In the genomic region with DNA sequence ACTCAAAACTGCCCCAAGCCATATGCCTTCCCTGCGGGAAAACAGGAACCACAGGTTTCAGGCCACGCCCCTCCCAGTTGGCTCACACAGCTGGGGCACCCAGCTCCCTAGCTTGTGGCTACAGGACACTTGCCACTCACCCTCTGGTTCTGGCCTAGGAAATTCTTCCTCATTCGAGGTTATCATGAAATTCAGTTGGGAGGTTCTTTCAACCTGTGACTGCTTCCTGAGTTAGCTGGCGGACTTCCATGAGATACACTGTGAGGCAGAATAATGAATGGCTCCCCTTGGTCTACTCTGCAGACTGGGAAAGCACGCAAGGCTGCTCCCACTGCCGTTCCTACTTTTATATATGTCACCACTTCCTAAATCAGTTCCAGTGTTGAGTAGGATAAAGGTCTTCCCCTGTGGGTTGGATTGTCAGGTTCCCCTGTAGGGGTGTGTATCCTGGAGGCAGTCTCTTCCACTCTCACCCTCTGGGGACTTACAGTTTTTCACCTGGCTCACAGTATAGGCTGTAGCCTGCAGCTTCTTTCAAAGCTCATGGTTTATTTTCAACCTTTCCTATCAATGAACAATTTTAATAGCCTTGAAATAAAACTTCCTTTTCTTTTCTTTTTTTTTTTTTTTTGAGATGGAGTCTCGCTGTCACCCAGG, we compare ENCODE assay signal across 8 cellular contexts. TPM values are rescaled to one million over a fixed set of nuclear protein-coding genes. Genes with fewer than 3 reads are reported as not detected.
A peak's percentile ranks its signal among the peaks of the same experiment; 100 is the strongest.
DNase-seq lines count a peak whose midpoint lies in the region; ATAC-seq and TF ChIP-seq lines count a peak whose summit lies in the region.
"Had no signal": no experiment of that assay in that cellular context is flagged by ENCODE, and none has a peak within 500 bp of the region (broad histone marks: within the 10 kb centered on the region; RNA-seq: fewer than 3 reads in every experiment).

No MANE protein-coding gene starts in this region.

- TF ChIP-seq CTCF in psoas muscle (IDR thresholded peaks at IDR 0.05) (no peak), brain microvascular endothelial cell (IDR thresholded peaks at IDR 0.05; ENCODE audit: low read depth, low read length, missing control alignments) (no peak)

- H3K36me3 ChIP-seq in psoas muscle (ENCODE audit: insufficient read depth in 1 of 2, low read depth in 1 of 2) (no peaks in the 10 kb centered on the region), brain microvascular endothelial cell (replicated peaks) (no peaks in the 10 kb centered on the region)

- H3K9me3 ChIP-seq in psoas muscle: no peaks in the 10 kb centered on the region

- intact Hi-C loops in psoas muscle (cut with DNase I): loop anchor here in 1 of 2 donors (10.0 kb wide), 1 partner anchor 302 kb away; no protein-coding TSS in a partner anchor

- H3K27ac ChIP-seq in psoas muscle (no peak overlapping the region), brain microvascular endothelial cell (no peak overlapping the region)

- peaks cover 6% of the 10 kb centered on the region for H3K4me1 ChIP-seq in psoas muscle

- DNase-seq in HT-29 (ENCODE audit: low spot score) (peak; percentile 98), NCI-H526 treated with DMSO at 0.1 percent for 48 hours (lab: John Stamatoyannopoulos, UW) (peak; percentile 32), psoas muscle (peak; percentile 32 to 61), brain microvascular endothelial cell (no peak), retina (no peak)
- DNase-seq: activated CD8-positive, alpha-beta memory T cell treated with anti-CD3 and anti-CD28 coated beads, Interleukin-2, amount 50 U/mL, for 48 hours had no signal

- WGBS in psoas muscle, 3 donors: 76 to 83% (median 83%) methylated on average over 7 of the region's 7 CpGs

- H3K4me3 ChIP-seq in psoas muscle (no peak overlapping the region), brain microvascular endothelial cell (ENCODE audit: low read depth, low read length) (no peak overlapping the region)

- H3K27me3 ChIP-seq in psoas muscle (ENCODE audit: insufficient read depth in 3 of 3, low read length in 2 of 3): no peaks in the 10 kb centered on the region
- no peaks in the 10 kb centered on the region for H3K27me3 ChIP-seq in brain microvascular endothelial cell (replicated peaks)

- peak; percentile 99 for ATAC-seq in esophagus mucosa
- ATAC-seq in psoas muscle: peak in 1 of 4 donors; percentile 33
- ATAC-seq in GM21360 (IDR thresholded peaks at IDR 0.05; ENCODE audit: unreplicated experiment): no peak

- in situ Hi-C loops in brain microvascular endothelial cell (cut with HindIII; ENCODE audit: low pct_ligation_motif_present, low sequenced_read_pairs): no loop called here

RNA-seq across cellular contexts. Expression of gene GPR22, which starts 37.0 kb away (rescaled TPM):
- total RNA-seq in HT-29 (2014; rRNA removed; shearing (Covaris generic)): not detected in 2 replicates
- not detected for total RNA-seq in esophagus mucosa
- under 1 TPM in 1 of 4 donors, not detected in 3; 0.15 TPM for total RNA-seq in psoas muscle
- under 1 TPM in 1 of 3 donors, not detected in 2; 0.01 TPM for polyA plus RNA-seq in psoas muscle

RNA-seq across cellular contexts. Expression of gene COG5, which starts 56.9 kb away (rescaled TPM):
- 49.6 and 58.0 TPM in 2 replicates for total RNA-seq in HT-29 (2014; rRNA removed; shearing (Covaris generic))
- total RNA-seq in esophagus mucosa (20.9 TPM), psoas muscle (10 to 100 TPM; 18.8 to 35.1 (median 20.5) TPM)
- 10 to 100 TPM in 1 of 3 donors, 1 to 10 TPM in 2; 4.8 to 13.5 (median 6.5) TPM for polyA plus RNA-seq in psoas muscle

RNA-seq across cellular contexts. Expression of gene DUS4L, which starts 57.0 kb away (rescaled TPM):
- total RNA-seq in HT-29 (2014; rRNA removed; shearing (Covaris generic)): 8.8 and 13.3 TPM in 2 replicates
- 7.3 TPM for total RNA-seq in esophagus mucosa
- total RNA-seq in psoas muscle: 1 to 10 TPM; 3.3 to 4.9 (median 4.3) TPM
- polyA plus RNA-seq in psoas muscle: 1 to 10 TPM; 1.6 to 4.3 (median 2.0) TPM

Comparison
In these comparisons a context has a peak if more than half of its experiments do, and no peak if none do; other contexts are left out.
1. DNase-seq: peak in HT-29 (single experiment), NCI-H526 treated with DMSO at 0.1 percent for 48 hours (single experiment) and psoas muscle (2 of 2); none in brain microvascular endothelial cell (single experiment) and retina (single experiment).